Comparison of ENCODE assay signal across 8 cellular contexts in the genomic region with DNA sequence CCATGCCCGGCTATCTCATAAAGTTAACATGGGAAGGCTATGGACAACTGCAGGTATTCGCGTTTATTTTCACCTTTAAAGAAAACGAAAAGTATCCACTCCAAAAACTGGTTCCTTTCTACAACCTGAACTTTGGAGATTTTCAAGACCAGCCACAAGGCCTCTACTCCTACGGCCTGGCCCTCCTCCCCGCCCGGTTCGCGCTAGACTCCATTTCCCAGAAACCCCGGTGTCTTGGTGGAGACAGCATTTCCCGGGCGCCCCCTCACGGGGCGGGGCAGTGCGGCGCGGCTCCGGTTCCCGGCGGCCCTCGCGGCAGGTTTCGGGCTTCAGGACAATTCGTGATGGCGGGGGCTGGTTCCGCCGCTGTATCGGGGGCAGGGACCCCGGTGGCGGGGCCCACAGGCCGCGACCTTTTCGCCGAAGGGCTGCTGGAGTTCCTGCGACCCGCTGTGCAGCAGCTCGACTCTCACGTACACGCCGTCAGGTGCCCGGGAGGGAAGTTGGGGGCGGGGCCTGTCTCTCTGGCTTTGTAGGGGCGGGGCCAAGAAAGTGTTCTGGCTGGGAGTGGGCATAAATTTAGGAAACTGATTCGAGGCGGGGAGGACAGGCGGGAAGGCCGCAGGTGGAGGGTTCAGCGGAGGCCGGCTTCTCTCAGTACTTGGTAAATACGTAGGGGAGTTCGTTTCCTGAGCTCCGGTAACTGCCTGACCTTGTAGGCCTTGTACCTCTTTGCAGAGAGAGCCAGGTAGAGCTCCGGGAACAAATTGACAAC. TPM values are rescaled to one million over a fixed set of nuclear protein-coding genes. Genes with fewer than 3 reads are reported as not detected.
DNase-seq lines count a peak whose midpoint lies in the region; ATAC-seq and TF ChIP-seq lines count a peak whose summit lies in the region.

A gene with protein sequence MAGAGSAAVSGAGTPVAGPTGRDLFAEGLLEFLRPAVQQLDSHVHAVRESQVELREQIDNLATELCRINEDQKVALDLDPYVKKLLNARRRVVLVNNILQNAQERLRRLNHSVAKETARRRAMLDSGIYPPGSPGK (plus strand): TSS at position 304 of the 775 bp plus-strand sequence. CDS start 41 bp downstream, at position 345.

- H3K27me3 Mint-ChIP-seq in naive B cell, result no peaks in the 10 kb centered on the region
- no peaks in the 10 kb centered on the region for H3K27me3 Mint-ChIP-seq in stimulated activated memory B cell treated with anti-CD40 and anti-IgM and Interleukin-4, amounts not matched to agents 10 μg/mL and 1 μg/mL and 100 μg/mL, for 72 hours

- H3K36me3 Mint-ChIP-seq in naive B cell, result peaks cover 0 to 8% of the 10 kb centered on the region in 2 donors
- peaks cover 19% of the 10 kb centered on the region for H3K36me3 Mint-ChIP-seq in stimulated activated memory B cell treated with anti-CD40 and anti-IgM and Interleukin-4, amounts not matched to agents 10 μg/mL and 1 μg/mL and 100 μg/mL, for 72 hours

- H4K20me1 ChIP-seq in DND-41 (ENCODE audit: insufficient read depth, low read length), result peaks cover 5% of the 10 kb centered on the region; the same call in 1 of the 2 replicates

- H3K27ac ChIP-seq in DND-41 (ENCODE audit: low read length), result peak within 1 kb of the TSS; percentile 90
- peak within 1 kb of the TSS; percentile 80 for H3K27ac ChIP-seq in KOPT-K1 (ENCODE audit: low read depth, low read length, poor library complexity, severe bottlenecking)
- peak within 1 kb of the TSS; percentile 91 to 99 (median 98) for H3K27ac ChIP-seq in esophagus squamous epithelium

- H3K36me3 ChIP-seq in DND-41 (ENCODE audit: insufficient read depth, low read length) (peaks cover 35% of the 10 kb centered on the region), KOPT-K1 (ENCODE audit: insufficient read depth, low read length) (peaks cover 32% of the 10 kb centered on the region), esophagus squamous epithelium (peaks cover 10 to 38% (median 28%) of the 10 kb centered on the region in 3 donors)

- no peaks in the 10 kb centered on the region for H3K9me3 Mint-ChIP-seq in naive B cell
- H3K9me3 Mint-ChIP-seq in stimulated activated memory B cell treated with anti-CD40 and anti-IgM and Interleukin-4, amounts not matched to agents 10 μg/mL and 1 μg/mL and 100 μg/mL, for 72 hours, result no peaks in the 10 kb centered on the region

- H3K4me1 ChIP-seq in DND-41 (ENCODE audit: insufficient read depth, low read length) (peaks cover 28% of the 10 kb centered on the region), esophagus squamous epithelium (peaks cover 11 to 22% (median 11%) of the 10 kb centered on the region in 3 donors)

- TF ChIP-seq POLR2A in esophagus squamous epithelium (IDR thresholded peaks at IDR 0.05), result peak in 2 of 4 donors; percentile 41 to 63

- no peaks in the 10 kb centered on the region for H3K9me3 ChIP-seq in DND-41 (ENCODE audit: insufficient read depth, low read length, severe bottlenecking)
- no peaks in the 10 kb centered on the region for H3K9me3 ChIP-seq in KOPT-K1 (ENCODE audit: insufficient read depth, low read length, poor library complexity, severe bottlenecking)
- H3K9me3 ChIP-seq in esophagus squamous epithelium, result no peaks in the 10 kb centered on the region

- peak within 1 kb of the TSS; percentile 93 for H2AFZ ChIP-seq in DND-41 (ENCODE audit: low read depth, low read length)

- ATAC-seq in DND-41 (ENCODE audit: insufficient read depth, low read depth) (peak; percentile 96), GM21786 (IDR thresholded peaks at IDR 0.05; ENCODE audit: unreplicated experiment) (peak; percentile 81), naive B cell (ENCODE audit: low read depth in 2 of 2) (peak; percentile 98 to 99)
- ATAC-seq in stimulated activated memory B cell treated with anti-CD40 and anti-IgM and Interleukin-4, amounts not matched to agents 10 μg/mL and 1 μg/mL and 100 μg/mL, for 72 hours, result peak; percentile 99

- TF ChIP-seq CTCF in DND-41 (IDR thresholded peaks at IDR 0.05; ENCODE audit: borderline replicate concordance, extremely low read depth, low read length, poor library complexity, severe bottlenecking) (peak; percentile 32), esophagus squamous epithelium (IDR thresholded peaks at IDR 0.05) (peak in 4 of 6 experiments; percentile 13 to 26 (median 16))

- peak within 1 kb of the TSS; percentile 69 to 98 (median 90) for H3K27ac Mint-ChIP-seq in naive B cell
- peak within 1 kb of the TSS; percentile 93 for H3K27ac Mint-ChIP-seq in stimulated activated memory B cell treated with anti-CD40 and anti-IgM and Interleukin-4, amounts not matched to agents 10 μg/mL and 1 μg/mL and 100 μg/mL, for 72 hours

- peak within 1 kb of the TSS; percentile 79 for H3K9ac ChIP-seq in DND-41 (ENCODE audit: low read depth, low read length)

- peak within 1 kb of the TSS; percentile 70 for H3K4me2 ChIP-seq in DND-41 (ENCODE audit: insufficient read depth, low read length)

- peaks cover 4 to 18% (median 17%) of the 10 kb centered on the region in 3 donors for H3K4me1 Mint-ChIP-seq in naive B cell
- peaks cover 20% of the 10 kb centered on the region for H3K4me1 Mint-ChIP-seq in stimulated activated memory B cell treated with anti-CD40 and anti-IgM and Interleukin-4, amounts not matched to agents 10 μg/mL and 1 μg/mL and 100 μg/mL, for 72 hours

- intact Hi-C loops in esophagus squamous epithelium (cut with DNase I), result no loop called here

- DNase-seq in DND-41 (peak; percentile 93), RPMI7951 (ENCODE audit: low read depth) (peak; percentile 86), activated T-helper 1 cell treated with Interleukin-2 at 50 U/mL for 16 hours (ENCODE audit: low read depth) (peak; percentile 83), esophagus squamous epithelium (lab: John Stamatoyannopoulos, UW) (peak; percentile 59), naive B cell (peak; percentile 94)

- no peaks in the 10 kb centered on the region for H3K27me3 ChIP-seq in DND-41 (ENCODE audit: insufficient read depth, low read length, poor library complexity)
- H3K27me3 ChIP-seq in esophagus squamous epithelium, result no peaks in the 10 kb centered on the region

- peaks cover 17% of the 10 kb centered on the region for H3K79me2 ChIP-seq in DND-41 (ENCODE audit: insufficient read depth, low read length)

- 4 to 5% methylated on average over 17 of the region's 53 CpGs for WGBS in esophagus squamous epithelium, 2 donors

- peak within 1 kb of the TSS; percentile 67 to 85 for H3K4me3 ChIP-seq in DND-41 (ENCODE audit: low read depth in 1 of 2, low read length in 2 of 2)
- peak within 1 kb of the TSS; percentile 61 to 88 (median 80) for H3K4me3 ChIP-seq in esophagus squamous epithelium

- peak within 1 kb of the TSS; percentile 88 to 98 (median 96) for H3K4me3 Mint-ChIP-seq in naive B cell
- H3K4me3 Mint-ChIP-seq in stimulated activated memory B cell treated with anti-CD40 and anti-IgM and Interleukin-4, amounts not matched to agents 10 μg/mL and 1 μg/mL and 100 μg/mL, for 72 hours, result peak within 1 kb of the TSS; percentile 99

RNA-seq across cellular contexts. Expression of the gene that starts here (rescaled TPM):
- total RNA-seq in RPMI7951 (2014; rRNA removed; shearing (Covaris generic)), result 74.9 and 75.2 TPM in 2 replicates
- total RNA-seq in esophagus squamous epithelium, result 10 to 100 TPM; 39.9 to 61.2 (median 51.1) TPM
- polyA plus RNA-seq in naive B cell (ENCODE audit: low read depth in 6 of 6), result 100 to 1,000 TPM in 2 of 6 donors, 10 to 100 TPM in 4; 51.1 to 111 (median 90.1) TPM

Comparison
In these comparisons a context has a peak if more than half of its experiments do, and no peak if none do; other contexts are left out.
1. Peak in every context shown above with its lines: DNase-seq, ATAC-seq, H3K4me3 ChIP-seq and H3K27ac ChIP-seq.